ENCODE assay signal across 30 cellular contexts in genomic region chr7:24498439-24498838, GRCh38.
"Had no signal": no experiment of that assay in that cellular context is flagged by ENCODE, and none has a peak within 500 bp of the region (broad histone marks: within the 10 kb centered on the region; RNA-seq: fewer than 3 reads in every experiment).

No MANE protein-coding gene starts in this region.

- ATAC-seq: heart right ventricle; left cardiac atrium; left lung; mucosa of descending colon; naive thymus-derived CD4-positive, alpha-beta T cell; psoas muscle; right cardiac atrium; stimulated activated naive B cell treated with anti-CD40 and anti-IgM and Interleukin-4, amounts not matched to agents 10 μg/mL and 1 μg/mL and 100 μg/mL, for 72 hours; upper lobe of right lung had no signal

- H3K27ac Mint-ChIP-seq: dendritic cell treated with granulocyte-macrophage colony-stimulating factor and Interleukin-4, amounts not matched to agents 40 ng/mL and 50 ng/mL, for 4 days; mesothelial cell of epicardium; naive thymus-derived CD4-positive, alpha-beta T cell; nephron progenitor cell; stimulated activated naive B cell treated with anti-CD40 and anti-IgM and Interleukin-4, amounts not matched to agents 10 μg/mL and 1 μg/mL and 100 μg/mL, for 72 hours; stimulated activated naive CD8-positive, alpha-beta T cell treated with anti-CD3 and anti-CD28 coated beads, Interleukin-15, Interleukin-2, amounts not matched to agents 100 ng/mL and 50 ng/mL, for 24 hours had no signal

- H3K4me3 Mint-ChIP-seq: dendritic cell treated with granulocyte-macrophage colony-stimulating factor and Interleukin-4, amounts not matched to agents 40 ng/mL and 50 ng/mL, for 4 days; mesothelial cell of epicardium; naive thymus-derived CD4-positive, alpha-beta T cell; nephron progenitor cell; stimulated activated naive B cell treated with anti-CD40 and anti-IgM and Interleukin-4, amounts not matched to agents 10 μg/mL and 1 μg/mL and 100 μg/mL, for 72 hours; stimulated activated naive CD8-positive, alpha-beta T cell treated with anti-CD3 and anti-CD28 coated beads, Interleukin-15, Interleukin-2, amounts not matched to agents 100 ng/mL and 50 ng/mL, for 24 hours had no signal

- H3K36me3 Mint-ChIP-seq: mesothelial cell of epicardium; naive thymus-derived CD4-positive, alpha-beta T cell; stimulated activated naive B cell treated with anti-CD40 and anti-IgM and Interleukin-4, amounts not matched to agents 10 μg/mL and 1 μg/mL and 100 μg/mL, for 72 hours had no signal

- H3K36me3 ChIP-seq: esophagus muscularis mucosa, heart right ventricle, left lung, ovary, transverse colon, upper lobe of right lung, uterus had no signal

- DNase-seq: effector CD8-positive, alpha-beta T cell; foreskin melanocyte; glutamatergic neuron; heart right ventricle; hippocampal formation; left cardiac atrium; left lung; mesenchymal stem cell; mucosa of descending colon; naive thymus-derived CD4-positive, alpha-beta T cell; nephron progenitor cell; occipital lobe; ovary; posterior cingulate gyrus; psoas muscle; right cardiac atrium; small intestine; stimulated activated CD4-positive, alpha-beta T cell treated with anti-CD3 and anti-CD28 coated beads, Interleukin-15, amount 100 ng/mL, for 24 hours; stimulated activated CD4-positive, alpha-beta T cell treated with anti-CD3 and anti-CD28 coated beads, Interleukin-2, amount 100 ng/mL, for 48 hours; stimulated activated naive B cell treated with anti-CD40 and anti-IgM and Interleukin-4, amounts not matched to agents 10 μg/mL and 1 μg/mL and 100 μg/mL, for 72 hours; transverse colon; upper lobe of right lung; uterus had no signal

- H3K9me3 ChIP-seq: mucosa of descending colon, ovary, psoas muscle, transverse colon, upper lobe of right lung, uterus had no signal

- H3K27ac ChIP-seq: esophagus muscularis mucosa, heart right ventricle, left lung, ovary, psoas muscle, transverse colon, upper lobe of right lung, uterus had no signal

- H3K4me3 ChIP-seq: esophagus muscularis mucosa, heart right ventricle, left lung, mucosa of descending colon, ovary, psoas muscle, transverse colon, upper lobe of right lung, uterus had no signal

- H3K4me1 ChIP-seq: esophagus muscularis mucosa, heart right ventricle, left lung, psoas muscle, transverse colon, upper lobe of right lung, uterus had no signal

- FAIRE-seq: colon, endothelial cell of umbilical vein, islet of Langerhans, small intestine had no signal

- H3K27me3 Mint-ChIP-seq: dendritic cell treated with granulocyte-macrophage colony-stimulating factor and Interleukin-4, amounts not matched to agents 40 ng/mL and 50 ng/mL, for 4 days; stimulated activated naive B cell treated with anti-CD40 and anti-IgM and Interleukin-4, amounts not matched to agents 10 μg/mL and 1 μg/mL and 100 μg/mL, for 72 hours had no signal

- H3K27me3 ChIP-seq: esophagus muscularis mucosa, left lung, ovary, upper lobe of right lung, uterus had no signal

- H3K4me1 Mint-ChIP-seq: mesothelial cell of epicardium; naive thymus-derived CD4-positive, alpha-beta T cell had no signal

- H3K9me3 Mint-ChIP-seq: dendritic cell treated with granulocyte-macrophage colony-stimulating factor and Interleukin-4, amounts not matched to agents 40 ng/mL and 50 ng/mL, for 4 days; stimulated activated naive CD8-positive, alpha-beta T cell treated with anti-CD3 and anti-CD28 coated beads, Interleukin-15, Interleukin-2, amounts not matched to agents 100 ng/mL and 50 ng/mL, for 24 hours had no signal
